Comparison of ENCODE assay signal across 8 cellular contexts in the genomic region with DNA sequence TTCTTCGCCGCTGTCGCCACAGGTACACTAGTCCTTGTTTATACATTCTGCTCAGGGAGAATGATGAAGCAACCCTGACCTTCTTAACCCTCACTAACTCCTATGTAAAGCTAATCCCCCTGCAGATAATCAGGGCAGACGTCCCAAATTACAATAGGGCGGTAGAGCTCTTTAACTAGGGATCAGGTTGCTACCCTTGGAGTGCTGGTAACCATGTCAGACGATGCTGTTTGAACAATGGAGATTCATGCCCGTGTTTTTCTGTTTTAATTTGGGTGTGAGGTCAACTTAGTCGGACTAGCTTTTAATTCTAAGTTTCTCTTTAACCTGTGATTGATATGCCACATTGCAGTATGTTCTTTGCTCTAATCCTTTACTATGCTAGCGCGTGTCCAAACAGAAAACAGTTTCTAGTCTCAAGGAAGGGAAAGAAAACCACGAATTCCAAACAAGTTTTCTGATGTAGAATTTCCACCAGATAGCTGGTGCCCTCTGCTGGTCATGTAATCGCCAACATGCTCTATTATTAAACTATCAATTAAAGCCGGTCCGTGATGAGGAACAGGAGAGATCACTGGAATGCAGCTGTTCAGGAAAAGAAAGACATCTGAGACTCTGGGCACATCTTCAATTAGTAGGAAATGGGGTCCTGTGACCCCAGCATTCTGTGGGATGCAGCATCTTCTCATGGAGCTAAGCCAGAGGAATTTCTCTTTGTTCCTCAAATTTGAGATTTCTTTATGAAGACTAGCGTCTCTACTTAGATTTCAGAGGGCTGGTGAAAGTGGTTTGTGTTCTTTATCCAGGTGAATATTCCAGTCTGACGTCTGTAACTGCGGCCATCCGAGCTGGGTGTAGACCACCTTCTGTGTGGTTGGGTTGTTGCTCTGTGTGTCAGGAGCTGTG. TPM values are rescaled to one million over a fixed set of nuclear protein-coding genes. Genes with fewer than 3 reads are reported as not detected.
DNase-seq lines count a peak whose midpoint lies in the region; ATAC-seq and TF ChIP-seq lines count a peak whose summit lies in the region.

No MANE protein-coding gene starts in this region.

- H3K4me1 ChIP-seq in GM23248 (ENCODE audit: insufficient read depth): no peaks in the 10 kb centered on the region

- H3K9me2 ChIP-seq in GM23248 (ENCODE audit: insufficient read depth): no peaks in the 10 kb centered on the region

- WGBS in GM23248 (ENCODE audit: low coverage in 1 of 2, low lambda C conversion rate in 2 of 2, missing lambda C conversion rate in 2 of 2), 2 experiments: 12% methylated on average over 18 of the region's 18 CpGs

- DNase-seq in AG08396 (ENCODE audit: low spot score): peak; percentile 54
- peak; percentile 81 for DNase-seq in GM23248
- peak; percentile 43 for DNase-seq in NCI-H345 treated with DMSO at 0.1 percent for 48 hours (lab: John Stamatoyannopoulos, UW; ENCODE audit: unreplicated experiment)
- peak; percentile 31 to 57 for DNase-seq in activated CD4-positive, alpha-beta T cell treated with anti-CD3 and anti-CD28 coated beads, Interleukin-2, amount 50 U/mL, for 48 hours
- DNase-seq in endothelial cell (ENCODE audit: low spot score): peak; percentile 67
- DNase-seq in mesothelial cell of epicardium (ENCODE audit: low spot score in 2 of 2, unreplicated experiment in 2 of 2): peak; percentile 33 to 71
- DNase-seq in stimulated activated CD8-positive, alpha-beta memory T cell treated with anti-CD3 and anti-CD28 coated beads, Interleukin-7, amount 100 ng/mL, for 4 hours (ENCODE audit: low read depth in 2 of 2): peak; percentile 7 to 11

- no peaks in the 10 kb centered on the region for H3F3A ChIP-seq in GM23248 (ENCODE audit: insufficient read depth)

- H3K36me3 Mint-ChIP-seq in endothelial cell (ENCODE audit: low read depth, unreplicated experiment) (no peaks in the 10 kb centered on the region), mesothelial cell of epicardium (no peaks in the 10 kb centered on the region)

- no peak overlapping the region for H3K27ac ChIP-seq in GM23248

- H3K4me1 Mint-ChIP-seq in endothelial cell (ENCODE audit: unreplicated experiment) (peaks cover 14% of the 10 kb centered on the region), mesothelial cell of epicardium (peaks cover 12% of the 10 kb centered on the region)

- H3K36me3 ChIP-seq in GM23248 (ENCODE audit: low read depth): no peaks in the 10 kb centered on the region

- H3K4me2 ChIP-seq in GM23248 (ENCODE audit: unreplicated experiment): peak overlapping the region; percentile 90

- peak overlapping the region; percentile 65 for H3K9ac ChIP-seq in GM23248

- peak overlapping the region; percentile 39 for H3K27ac Mint-ChIP-seq in endothelial cell (ENCODE audit: unreplicated experiment)
- peak overlapping the region; percentile 89 for H3K27ac Mint-ChIP-seq in mesothelial cell of epicardium

- H3K79me2 ChIP-seq in GM23248 (ENCODE audit: insufficient read depth): no peaks in the 10 kb centered on the region

- no peaks in the 10 kb centered on the region for H4K20me1 ChIP-seq in GM23248 (ENCODE audit: insufficient read depth)

- in situ Hi-C loops in GM23248 (cut with MboI): no loop called here

- no peaks in the 10 kb centered on the region for H3K9me3 Mint-ChIP-seq in endothelial cell (ENCODE audit: unreplicated experiment)
- H3K9me3 Mint-ChIP-seq in mesothelial cell of epicardium: no peaks in the 10 kb centered on the region

- no peaks in the 10 kb centered on the region for H3K9me3 ChIP-seq in GM23248 (ENCODE audit: low read depth)

- TF ChIP-seq CTCF in endothelial cell (IDR thresholded peaks at IDR 0.05; ENCODE audit: unreplicated experiment) (peak; percentile 77), mesothelial cell of epicardium (IDR thresholded peaks at IDR 0.05; ENCODE audit: unreplicated experiment) (peak; percentile 83)

- H3K4me3 ChIP-seq in GM23248: peak overlapping the region; percentile 78

- peak overlapping the region; percentile 61 for H3K4me3 Mint-ChIP-seq in endothelial cell (ENCODE audit: unreplicated experiment)
- H3K4me3 Mint-ChIP-seq in mesothelial cell of epicardium: peak overlapping the region; percentile 70

- peak overlapping the region; percentile 92 for H2AFZ ChIP-seq in GM23248

- H3K27me3 ChIP-seq in GM23248 (replicated peaks; ENCODE audit: insufficient read depth): no peaks in the 10 kb centered on the region

- no peaks in the 10 kb centered on the region for H3K27me3 Mint-ChIP-seq in endothelial cell (ENCODE audit: unreplicated experiment)
- H3K27me3 Mint-ChIP-seq in mesothelial cell of epicardium (ENCODE audit: low read depth): no peaks in the 10 kb centered on the region

- no peak for ATAC-seq in HG03045 (IDR thresholded peaks at IDR 0.05; ENCODE audit: unreplicated experiment)

RNA-seq across cellular contexts. Expression of gene VAMP3, which starts 18.3 kb away (rescaled TPM):
- 195 and 835 TPM in 2 replicates for total RNA-seq in GM23248 (2014; rRNA removed; shearing (Covaris generic))
- 166 and 173 TPM in 2 replicates for polyA plus RNA-seq in GM23248 (2016; fragmentation: Nextera tagmentation; extraction: Ambion mirVana)
- total RNA-seq in endothelial cell (ENCODE audit: unreplicated experiment) (91.0 TPM), mesothelial cell of epicardium (76.0 to 78.6 TPM (median 77.2 TPM) in 3 replicates)

RNA-seq across cellular contexts. Expression of gene PER3, which starts 31.3 kb away (rescaled TPM):
- total RNA-seq in GM23248 (2014; rRNA removed; shearing (Covaris generic)): 1.1 and 2.8 TPM in 2 replicates
- 1.4 and 2.4 TPM in 2 replicates for polyA plus RNA-seq in GM23248 (2016; fragmentation: Nextera tagmentation; extraction: Ambion mirVana)
- total RNA-seq in endothelial cell (ENCODE audit: unreplicated experiment) (2.8 TPM), mesothelial cell of epicardium (11.1 to 11.5 TPM (median 11.1 TPM) in 3 replicates)

Comparison
In these comparisons a context has a peak if more than half of its experiments do, and no peak if none do; other contexts are left out.
1. DNase-seq: peak in every context shown above with its lines; median percentile 81 in GM23248; 67 in endothelial cell; 54 in AG08396; 52 in mesothelial cell of epicardium; 44 in activated CD4-positive, alpha-beta T cell treated with anti-CD3 and anti-CD28 coated beads, Interleukin-2, amount 50 U/mL, for 48 hours; 43 in NCI-H345 treated with DMSO at 0.1 percent for 48 hours; 9 in stimulated activated CD8-positive, alpha-beta memory T cell treated with anti-CD3 and anti-CD28 coated beads, Interleukin-7, amount 100 ng/mL, for 4 hours.